16 cellular contexts compared by ENCODE assay signal in the genomic region with DNA sequence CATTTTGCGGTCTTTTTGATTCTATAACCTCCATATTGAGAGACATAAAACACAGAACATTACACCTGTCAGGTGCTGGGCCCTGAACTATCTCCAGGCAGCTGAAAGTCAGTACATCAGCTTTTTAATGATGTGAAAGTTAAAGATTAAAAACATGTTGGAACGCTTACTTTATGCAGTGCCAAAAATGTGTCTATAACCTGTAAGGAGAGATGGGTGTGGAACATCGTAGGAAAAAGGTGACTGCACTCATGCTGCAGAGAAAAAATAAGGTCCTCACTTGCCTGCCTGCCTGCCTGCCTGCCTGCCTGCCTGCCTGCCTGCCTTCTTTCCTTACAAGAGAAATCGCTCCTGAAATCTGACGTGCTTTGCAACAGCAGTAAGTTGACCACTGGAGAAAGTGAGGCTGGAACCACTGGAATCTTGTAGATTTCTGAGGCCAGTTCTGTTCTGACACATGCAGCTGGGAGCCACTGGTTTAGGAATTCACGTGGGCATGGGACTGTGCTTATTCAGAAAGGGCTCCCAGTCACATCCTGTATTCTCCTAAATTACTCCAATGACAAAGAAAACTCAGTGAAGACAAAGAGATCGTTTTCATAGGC. TPM values are rescaled to one million over a fixed set of nuclear protein-coding genes. Genes with fewer than 3 reads are reported as not detected.
DNase-seq lines count a peak whose midpoint lies in the region; ATAC-seq and TF ChIP-seq lines count a peak whose summit lies in the region.
"Had no signal": no experiment of that assay in that cellular context is flagged by ENCODE, and none has a peak within 500 bp of the region (broad histone marks: within the 10 kb centered on the region; RNA-seq: fewer than 3 reads in every experiment).

No MANE protein-coding gene starts in this region.

- peak overlapping the region; percentile 64 for H3K4me2 ChIP-seq in GM23338

- in situ Hi-C loops in brain microvascular endothelial cell (cut with HindIII; ENCODE audit: low pct_ligation_motif_present, low sequenced_read_pairs): no loop called here

- H3K4me1 Mint-ChIP-seq in GM23338: peaks cover 87% of the 10 kb centered on the region
- peaks cover 94% of the 10 kb centered on the region for H3K4me1 Mint-ChIP-seq in stimulated activated memory B cell treated with anti-CD40 and anti-IgM and Interleukin-4, amounts not matched to agents 10 μg/mL and 1 μg/mL and 100 μg/mL, for 72 hours

- H3K27ac ChIP-seq in GM23338 (ENCODE audit: low read depth) (peak overlapping the region; percentile 91; the same call in 1 of the 2 replicates), brain microvascular endothelial cell (no peak overlapping the region)

- peaks cover 19% of the 10 kb centered on the region for H3K27me3 Mint-ChIP-seq in GM23338 (ENCODE audit: insufficient read depth, low read depth, poor library complexity)
- H3K27me3 Mint-ChIP-seq in stimulated activated memory B cell treated with anti-CD40 and anti-IgM and Interleukin-4, amounts not matched to agents 10 μg/mL and 1 μg/mL and 100 μg/mL, for 72 hours: no peaks in the 10 kb centered on the region
- H3K27me3 Mint-ChIP-seq: activated naive CD8-positive, alpha-beta T cell; CD4-positive, alpha-beta T cell had no signal

- H3K36me3 ChIP-seq in GM23338 (ENCODE audit: insufficient read depth) (no peaks in the 10 kb centered on the region), brain microvascular endothelial cell (replicated peaks) (no peaks in the 10 kb centered on the region)
- H3K36me3 ChIP-seq: MG63 had no signal

- peaks cover 95% of the 10 kb centered on the region for H3K4me1 ChIP-seq in GM23338 (ENCODE audit: insufficient read depth)

- no peaks in the 10 kb centered on the region for H3F3A ChIP-seq in GM23338 (replicated peaks; ENCODE audit: low read depth)

- DNase-seq in GM23338 (ENCODE audit: low spot score) (no peak), brain microvascular endothelial cell (peak; percentile 67), kidney glomerular epithelial cell (lab: John Stamatoyannopoulos, UW) (peak; percentile 15), medulla oblongata (ENCODE audit: extremely low spot score) (no peak)
- DNase-seq: CD4-positive, alpha-beta T cell; cerebellar nuclear complex; hippocampal formation; mesendoderm; MG63; NCI-H774; RPMI8226 had no signal

- H2AFZ ChIP-seq in GM23338: no peak overlapping the region

- H3K27me3 ChIP-seq in GM23338 (ENCODE audit: insufficient read depth): no peaks in the 10 kb centered on the region
- no peaks in the 10 kb centered on the region for H3K27me3 ChIP-seq in brain microvascular endothelial cell (replicated peaks)
- H3K27me3 ChIP-seq: MG63 had no signal

- H4K20me1 ChIP-seq in GM23338 (replicated peaks; ENCODE audit: insufficient read depth): peaks cover 23% of the 10 kb centered on the region

- H3K4me3 Mint-ChIP-seq in GM23338: peak overlapping the region; percentile 55
- H3K4me3 Mint-ChIP-seq in stimulated activated memory B cell treated with anti-CD40 and anti-IgM and Interleukin-4, amounts not matched to agents 10 μg/mL and 1 μg/mL and 100 μg/mL, for 72 hours: no peak overlapping the region
- H3K4me3 Mint-ChIP-seq: activated naive CD8-positive, alpha-beta T cell; CD4-positive, alpha-beta T cell; T-helper 1 cell treated with Interleukin-12 subunit alpha and Interleukin-12 subunit beta and Interleukin-4 antibody, amounts not matched to agents 30 μg/mL and 1 μg/mL, for 36 hours had no signal

- H3K27ac Mint-ChIP-seq in GM23338: peak overlapping the region; percentile 74; the same call in 1 of the 2 replicates
- H3K27ac Mint-ChIP-seq in stimulated activated memory B cell treated with anti-CD40 and anti-IgM and Interleukin-4, amounts not matched to agents 10 μg/mL and 1 μg/mL and 100 μg/mL, for 72 hours: peak overlapping the region; percentile 56
- H3K27ac Mint-ChIP-seq: activated naive CD8-positive, alpha-beta T cell; CD4-positive, alpha-beta T cell; T-helper 1 cell treated with Interleukin-12 subunit alpha and Interleukin-12 subunit beta and Interleukin-4 antibody, amounts not matched to agents 30 μg/mL and 1 μg/mL, for 36 hours had no signal

- TF ChIP-seq CTCF in GM23338 (conservative IDR thresholded peaks at IDR 0.05; ENCODE audit: low read depth in 2 of 2) (no peak), brain microvascular endothelial cell (IDR thresholded peaks at IDR 0.05; ENCODE audit: low read depth, low read length, missing control alignments) (no peak)

- H3K36me3 Mint-ChIP-seq in GM23338 (ENCODE audit: low read depth): peaks cover 32% of the 10 kb centered on the region
- H3K36me3 Mint-ChIP-seq in stimulated activated memory B cell treated with anti-CD40 and anti-IgM and Interleukin-4, amounts not matched to agents 10 μg/mL and 1 μg/mL and 100 μg/mL, for 72 hours: peaks cover 56% of the 10 kb centered on the region
- H3K36me3 Mint-ChIP-seq: activated naive CD8-positive, alpha-beta T cell had no signal

- ATAC-seq in GM23338 (no peak), GM19351 (IDR thresholded peaks at IDR 0.05; ENCODE audit: unreplicated experiment) (no peak)
- no peak for ATAC-seq in stimulated activated memory B cell treated with anti-CD40 and anti-IgM and Interleukin-4, amounts not matched to agents 10 μg/mL and 1 μg/mL and 100 μg/mL, for 72 hours
- no peak for ATAC-seq in activated CD4-positive, CD25-positive, alpha-beta regulatory T cell treated with anti-CD3 and anti-CD28 coated beads, Interleukin-2, amount 50 U/mL, for 24 hours

- H3K4me3 ChIP-seq in GM23338 (peak overlapping the region; percentile 27; the same call in 1 of the 2 replicates), brain microvascular endothelial cell (ENCODE audit: low read depth, low read length) (no peak overlapping the region)
- H3K4me3 ChIP-seq: MG63 had no signal

- H3K9me3 Mint-ChIP-seq in GM23338: no peaks in the 10 kb centered on the region
- H3K9me3 Mint-ChIP-seq in stimulated activated memory B cell treated with anti-CD40 and anti-IgM and Interleukin-4, amounts not matched to agents 10 μg/mL and 1 μg/mL and 100 μg/mL, for 72 hours: no peaks in the 10 kb centered on the region
- H3K9me3 Mint-ChIP-seq: CD4-positive, alpha-beta T cell; T-helper 1 cell treated with Interleukin-12 subunit alpha and Interleukin-12 subunit beta and Interleukin-4 antibody, amounts not matched to agents 30 μg/mL and 1 μg/mL, for 36 hours had no signal

- peaks cover 99% of the 10 kb centered on the region for H3K79me2 ChIP-seq in GM23338 (replicated peaks; ENCODE audit: insufficient read depth)

- no peaks in the 10 kb centered on the region for H3K9me2 ChIP-seq in GM23338 (ENCODE audit: insufficient read depth)

TF ChIP-seq in GM23338, 12 proteins besides CTCF, POLR2A, EP300 and RAD21 (continues in another document):
- TF ChIP-seq, protein P1, sequence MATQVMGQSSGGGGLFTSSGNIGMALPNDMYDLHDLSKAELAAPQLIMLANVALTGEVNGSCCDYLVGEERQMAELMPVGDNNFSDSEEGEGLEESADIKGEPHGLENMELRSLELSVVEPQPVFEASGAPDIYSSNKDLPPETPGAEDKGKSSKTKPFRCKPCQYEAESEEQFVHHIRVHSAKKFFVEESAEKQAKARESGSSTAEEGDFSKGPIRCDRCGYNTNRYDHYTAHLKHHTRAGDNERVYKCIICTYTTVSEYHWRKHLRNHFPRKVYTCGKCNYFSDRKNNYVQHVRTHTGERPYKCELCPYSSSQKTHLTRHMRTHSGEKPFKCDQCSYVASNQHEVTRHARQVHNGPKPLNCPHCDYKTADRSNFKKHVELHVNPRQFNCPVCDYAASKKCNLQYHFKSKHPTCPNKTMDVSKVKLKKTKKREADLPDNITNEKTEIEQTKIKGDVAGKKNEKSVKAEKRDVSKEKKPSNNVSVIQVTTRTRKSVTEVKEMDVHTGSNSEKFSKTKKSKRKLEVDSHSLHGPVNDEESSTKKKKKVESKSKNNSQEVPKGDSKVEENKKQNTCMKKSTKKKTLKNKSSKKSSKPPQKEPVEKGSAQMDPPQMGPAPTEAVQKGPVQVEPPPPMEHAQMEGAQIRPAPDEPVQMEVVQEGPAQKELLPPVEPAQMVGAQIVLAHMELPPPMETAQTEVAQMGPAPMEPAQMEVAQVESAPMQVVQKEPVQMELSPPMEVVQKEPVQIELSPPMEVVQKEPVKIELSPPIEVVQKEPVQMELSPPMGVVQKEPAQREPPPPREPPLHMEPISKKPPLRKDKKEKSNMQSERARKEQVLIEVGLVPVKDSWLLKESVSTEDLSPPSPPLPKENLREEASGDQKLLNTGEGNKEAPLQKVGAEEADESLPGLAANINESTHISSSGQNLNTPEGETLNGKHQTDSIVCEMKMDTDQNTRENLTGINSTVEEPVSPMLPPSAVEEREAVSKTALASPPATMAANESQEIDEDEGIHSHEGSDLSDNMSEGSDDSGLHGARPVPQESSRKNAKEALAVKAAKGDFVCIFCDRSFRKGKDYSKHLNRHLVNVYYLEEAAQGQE (IDR thresholded peaks at IDR 0.05; ENCODE audit: unreplicated experiment): no peak
- no peak for TF ChIP-seq STAT1 (IDR thresholded peaks at IDR 0.05; ENCODE audit: unreplicated experiment)
- no peak for TF ChIP-seq EZH2phosphoT487 (IDR thresholded peaks at IDR 0.05; ENCODE audit: unreplicated experiment)
- no peak for TF ChIP-seq JUNB (IDR thresholded peaks at IDR 0.05; ENCODE audit: unreplicated experiment)
- TF ChIP-seq ZNF331 (CRISPR knock-in tag; IDR thresholded peaks at IDR 0.05; ENCODE audit: low read depth): no peak
- no peak; the same call in 1 of the 2 replicates for TF ChIP-seq NANOG (IDR thresholded peaks at IDR 0.05; ENCODE audit: borderline replicate concordance)
- TF ChIP-seq, protein P2, sequence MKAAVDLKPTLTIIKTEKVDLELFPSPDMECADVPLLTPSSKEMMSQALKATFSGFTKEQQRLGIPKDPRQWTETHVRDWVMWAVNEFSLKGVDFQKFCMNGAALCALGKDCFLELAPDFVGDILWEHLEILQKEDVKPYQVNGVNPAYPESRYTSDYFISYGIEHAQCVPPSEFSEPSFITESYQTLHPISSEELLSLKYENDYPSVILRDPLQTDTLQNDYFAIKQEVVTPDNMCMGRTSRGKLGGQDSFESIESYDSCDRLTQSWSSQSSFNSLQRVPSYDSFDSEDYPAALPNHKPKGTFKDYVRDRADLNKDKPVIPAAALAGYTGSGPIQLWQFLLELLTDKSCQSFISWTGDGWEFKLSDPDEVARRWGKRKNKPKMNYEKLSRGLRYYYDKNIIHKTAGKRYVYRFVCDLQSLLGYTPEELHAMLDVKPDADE (IDR thresholded peaks at IDR 0.05): no peak

RNA-seq across cellular contexts. Expression of a gene that starts 34.1 kb away (rescaled TPM):
- 49.2 and 57.5 TPM in 2 replicates for total RNA-seq in GM23338 (2014; rRNA removed; shearing (Covaris generic))
- 72.5 and 77.6 TPM in 2 replicates for polyA plus RNA-seq in GM23338 (2016; fragmentation: Nextera tagmentation; extraction: Ambion mirVana)

Comparison
In these comparisons a context has a peak if more than half of its experiments do, and no peak if none do; other contexts are left out.
1. DNase-seq: peak in brain microvascular endothelial cell (single experiment) and kidney glomerular epithelial cell (single experiment); none in GM23338 (single experiment) and medulla oblongata (single experiment).